Comparison of ENCODE assay signal across 1 cellular context in genomic region chr17:82457790-82458129, GRCh38.
TF ChIP-seq lines count a peak whose summit lies in the region.

No MANE protein-coding gene starts in this region.

TF ChIP-seq in HepG2, 621 proteins besides CTCF, POLR2A, EP300 and RAD21:
- TF ChIP-seq NR2F2 (IDR thresholded peaks at IDR 0.05; ENCODE audit: borderline replicate concordance, low read depth) (0 out of 2 replicates have a peak, but pooled peaks have one; percentile 2), SIN3B (IDR thresholded peaks at IDR 0.05; ENCODE audit: low read length) (0 out of 2 replicates have a peak, but pooled peaks have one; percentile 1), ZNF280D (CRISPR knock-in tag; IDR thresholded peaks at IDR 0.05) (peak; percentile 60; the same call in 1 of the 2 replicates), SNAPC4 (CRISPR knock-in tag; IDR thresholded peaks at IDR 0.05) (no peak), ZNF263 (CRISPR knock-in tag; IDR thresholded peaks at IDR 0.05) (no peak), CCDC6 (CRISPR knock-in tag; IDR thresholded peaks at IDR 0.05) (0 out of 2 replicates have a peak, but pooled peaks have one; percentile 23), TGIF2 (CRISPR knock-in tag; IDR thresholded peaks at IDR 0.05) (peak; percentile 99; the same call in 1 of the 2 replicates), PAF1 (CRISPR knock-in tag; IDR thresholded peaks at IDR 0.05) (peak; percentile 24; the same call in 1 of the 2 replicates), SNAI1 (CRISPR knock-in tag; IDR thresholded peaks at IDR 0.05; ENCODE audit: borderline replicate concordance) (0 out of 2 replicates have a peak, but pooled peaks have one; percentile 36), ZNF878 (CRISPR knock-in tag; IDR thresholded peaks at IDR 0.05) (peak; percentile 88; the same call in 1 of the 2 replicates), SMAD3 (CRISPR knock-in tag; IDR thresholded peaks at IDR 0.05) (peak; percentile 16; the same call in 1 of the 2 replicates), SMYD3 (CRISPR knock-in tag; IDR thresholded peaks at IDR 0.05) (0 out of 2 replicates have a peak, but pooled peaks have one; percentile 0), ZBTB1 (CRISPR knock-in tag; IDR thresholded peaks at IDR 0.05; ENCODE audit: borderline replicate concordance) (0 out of 2 replicates have a peak, but pooled peaks have one; percentile 1), ZSCAN29 (CRISPR knock-in tag; conservative IDR thresholded peaks at IDR 0.05) (peak; percentile 18; the same call in 1 of the 2 replicates), NFKBIZ (CRISPR knock-in tag; IDR thresholded peaks at IDR 0.05) (no peak), ELF3 (CRISPR knock-in tag; IDR thresholded peaks at IDR 0.05) (peak; percentile 85), PLRG1 (conservative IDR thresholded peaks at IDR 0.05) (no peak), ZNF550 (CRISPR knock-in tag; IDR thresholded peaks at IDR 0.05; ENCODE audit: borderline replicate concordance) (no peak), PHF5A (CRISPR knock-in tag; IDR thresholded peaks at IDR 0.05; ENCODE audit: low read depth, unreplicated experiment) (peak; percentile 13), RBAK (CRISPR knock-in tag; IDR thresholded peaks at IDR 0.05) (0 out of 2 replicates have a peak, but pooled peaks have one; percentile 30), KLF11 (CRISPR knock-in tag; IDR thresholded peaks at IDR 0.05) (0 out of 2 replicates have a peak, but pooled peaks have one; percentile 17), ZFP1 (CRISPR knock-in tag; IDR thresholded peaks at IDR 0.05) (0 out of 2 replicates have a peak, but pooled peaks have one; percentile 6), MEF2D (CRISPR knock-in tag; IDR thresholded peaks at IDR 0.05) (0 out of 2 replicates have a peak, but pooled peaks have one; percentile 28), RBM22 (optimal IDR thresholded peaks at IDR 0.05; ENCODE audit: low read length) (peak; percentile 56), ZNF20 (CRISPR knock-in tag; IDR thresholded peaks at IDR 0.05) (0 out of 2 replicates have a peak, but pooled peaks have one; percentile 13), ZNF777 (CRISPR knock-in tag; IDR thresholded peaks at IDR 0.05) (no peak), ZBTB20 (CRISPR knock-in tag; IDR thresholded peaks at IDR 0.05; ENCODE audit: borderline replicate concordance, low read depth) (0 out of 2 replicates have a peak, but pooled peaks have one; percentile 26)
TF ChIP-seq in HepG2: peak in this region for 21.
